Comparison of ENCODE assay signal across 8 cellular contexts in the genomic region with DNA sequence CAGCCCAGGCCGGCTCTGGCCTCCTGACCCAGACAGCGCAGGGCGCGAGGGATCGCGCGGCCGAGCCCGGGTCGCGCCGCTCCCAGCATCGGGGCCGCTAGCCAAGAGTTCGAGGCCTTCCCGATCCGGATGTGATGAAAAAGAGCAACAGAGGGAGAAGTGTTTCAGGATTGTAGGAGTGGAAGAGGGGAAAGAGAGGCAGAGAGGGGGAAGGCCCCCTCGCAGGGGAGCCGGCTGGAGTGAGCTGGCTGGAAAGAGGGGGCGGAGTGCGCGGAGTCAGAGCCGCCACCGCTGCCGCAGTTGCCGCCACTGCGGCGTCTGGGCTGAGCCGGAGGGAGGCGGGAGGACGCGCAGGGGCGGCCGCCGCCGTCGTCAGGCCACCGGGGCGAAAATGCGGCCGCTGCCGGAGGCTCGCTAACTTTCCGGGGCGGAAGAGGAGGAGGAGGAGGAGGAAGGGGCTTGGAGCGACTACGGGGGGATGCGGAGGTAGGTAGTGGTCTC. TPM values are rescaled to one million over a fixed set of nuclear protein-coding genes. Genes with fewer than 3 reads are reported as not detected.
A peak's percentile ranks its signal among the peaks of the same experiment; 100 is the strongest.
DNase-seq lines count a peak whose midpoint lies in the region; ATAC-seq, FAIRE-seq and TF ChIP-seq lines count a peak whose summit lies in the region.

No MANE protein-coding gene starts in this region.

- no peaks in the 10 kb centered on the region for H3K36me3 ChIP-seq in OCI-LY7 (ENCODE audit: insufficient read depth, low read length)

- peaks cover 4% of the 10 kb centered on the region for H3K4me1 Mint-ChIP-seq in glutamatergic neuron (ENCODE audit: low read depth, unreplicated experiment)

- H4K20me1 ChIP-seq in OCI-LY7 (ENCODE audit: insufficient read depth, low read length): no peaks in the 10 kb centered on the region

- intact Hi-C loops in OCI-LY7 (cut with micrococcal nuclease; ENCODE audit: unreplicated experiment) (no loop called here), posterior vena cava (cut with DNase I) (no loop called here)

- H2AFZ ChIP-seq in OCI-LY7 (ENCODE audit: low read length): no peak overlapping the region

- BruUV-seq in OCI-LY7 (replicated peaks; lab: Mats Ljungman, UMichigan): no TSS peak

- CTCF ChIA-PET in OCI-LY7 (lab: Charles Lee; ENCODE audit: unreplicated experiment): no interaction called here

- H3K9me3 ChIP-seq in OCI-LY7 (ENCODE audit: low read length): no peaks in the 10 kb centered on the region

- H3K9me2 ChIP-seq in OCI-LY7 (ENCODE audit: insufficient read depth, low read length): no peaks in the 10 kb centered on the region

- no peak overlapping the region for H3K27ac Mint-ChIP-seq in glutamatergic neuron (ENCODE audit: unreplicated experiment)

- H3K4me2 ChIP-seq in OCI-LY7 (ENCODE audit: low read length): peak overlapping the region; percentile 36; the same call in 1 of the 2 replicates

- no peaks in the 10 kb centered on the region for H3K36me3 Mint-ChIP-seq in glutamatergic neuron (ENCODE audit: unreplicated experiment)

- peak overlapping the region; percentile 91 for H3K4me3 Mint-ChIP-seq in glutamatergic neuron (ENCODE audit: unreplicated experiment)

- no peak for FAIRE-seq in urothelium cell line (lab: Jason Lieb, UNC)

- H3K4me1 ChIP-seq in OCI-LY7 (ENCODE audit: insufficient read depth, low read length, poor library complexity, severe bottlenecking): no peaks in the 10 kb centered on the region

- no peaks in the 10 kb centered on the region for H3K9me3 Mint-ChIP-seq in glutamatergic neuron (ENCODE audit: unreplicated experiment)

- ATAC-seq in HG02884 (IDR thresholded peaks at IDR 0.05; ENCODE audit: unreplicated experiment): peak; percentile 22

- no peaks in the 10 kb centered on the region for H3K79me2 ChIP-seq in OCI-LY7 (ENCODE audit: insufficient read depth, low read depth, low read length)

- H3K4me3 ChIP-seq in OCI-LY7 (ENCODE audit: low read depth, low read length, poor library complexity, severe bottlenecking): no peak overlapping the region

- peak; percentile 58 for DNase-seq in NCI-H1092 treated with DMSO at 0.1 percent for 48 hours (lab: John Stamatoyannopoulos, UW)
- DNase-seq in NCI-H1092 (lab: John Stamatoyannopoulos, UW): no peak
- no peak for DNase-seq in OCI-LY7 (ENCODE audit: low spot score)
- DNase-seq in activated gamma-delta T cell treated with anti-CD3 and anti-CD28 coated beads, Interleukin-2, amount 50 U/mL, for 16 hours (ENCODE audit: low read depth): peak; percentile 41
- DNase-seq in glutamatergic neuron: peak; percentile 56
- DNase-seq in posterior vena cava (ENCODE audit: low spot score): peak; percentile 90
- peak; percentile 50 for DNase-seq in urothelium cell line (ENCODE audit: low spot score)

- no peak for TF ChIP-seq CTCF in OCI-LY7 (conservative IDR thresholded peaks at IDR 0.05; ENCODE audit: low read length)
- TF ChIP-seq CTCF in glutamatergic neuron (IDR thresholded peaks at IDR 0.05; ENCODE audit: partially characterized antibody, unreplicated experiment): no peak

- no peak overlapping the region for H3K27ac ChIP-seq in OCI-LY7 (ENCODE audit: low read depth, low read length, poor library complexity, severe bottlenecking)

- POLR2A ChIA-PET in OCI-LY7 (lab: Charles Lee): no interaction called here

- no peaks in the 10 kb centered on the region for H3K27me3 Mint-ChIP-seq in glutamatergic neuron (ENCODE audit: unreplicated experiment)

RNA-seq across cellular contexts. Expression of gene MDFIC, which starts 0.3 kb away (rescaled TPM):
- total RNA-seq in OCI-LY7 (2014; rRNA removed; shearing (Covaris generic)): not detected in 2 replicates
- total RNA-seq in OCI-LY7 (2022): not detected in 2 replicates
- total RNA-seq in glutamatergic neuron (ENCODE audit: unreplicated experiment): 0.10 TPM
- total RNA-seq in posterior vena cava: 10 to 100 TPM; 27.0 to 28.7 TPM

Comparison
In these comparisons a context has a peak if more than half of its experiments do, and no peak if none do; other contexts are left out.
1. DNase-seq: peak in NCI-H1092 treated with DMSO at 0.1 percent for 48 hours (single experiment), activated gamma-delta T cell treated with anti-CD3 and anti-CD28 coated beads, Interleukin-2, amount 50 U/mL, for 16 hours (single experiment), glutamatergic neuron (single experiment), posterior vena cava (single experiment) and urothelium cell line (single experiment); none in NCI-H1092 (single experiment) and OCI-LY7 (single experiment).
2. RNA of gene MDFIC, which starts 0.3 kb away (total RNA-seq): 27.0 to 28.7 TPM in posterior vena cava; 0.10 TPM in glutamatergic neuron (single experiment) and not detected in OCI-LY7; every median in the first group is over 10 times any median in the second.